Comparison of ENCODE assay signal across 18 cellular contexts in genomic region chr3:126314305-126315082, GRCh38. TPM values are rescaled to one million over a fixed set of nuclear protein-coding genes. Genes with fewer than 3 reads are reported as not detected.
"Had no signal": no experiment of that assay in that cellular context is flagged by ENCODE, and none has a peak within 500 bp of the region (broad histone marks: within the 10 kb centered on the region; RNA-seq: fewer than 3 reads in every experiment).

No MANE protein-coding gene starts in this region.

- H3K27me3 ChIP-seq: gastroesophageal sphincter had no signal

- H3K9me3 Mint-ChIP-seq: activated CD4-positive, alpha-beta memory T cell treated with anti-CD3 and anti-CD28 coated beads, Interleukin-2, amount 10 ng/mL, durations not matched to agents 7 days and 5 days; activated naive CD4-positive, alpha-beta T cell treated with anti-CD3 and anti-CD28 coated beads for 36 hours; activated T-helper 1 cell treated with anti-CD3 and anti-CD28 coated beads, Interleukin-12 subunit alpha, Interleukin-12 subunit beta, Interleukin-2, Interleukin-4 antibody, amounts not matched to agents 30 ng/mL and 10 ng/mL and 1 ng/mL, durations not matched to agents 14 hours and 24 hours and 36 hours; stimulated activated naive CD8-positive, alpha-beta T cell treated with anti-CD3 and anti-CD28 coated beads, Interleukin-15, Interleukin-2, amounts not matched to agents 100 ng/mL and 50 ng/mL, for 24 hours; T-helper 2 cell treated with Interferon-gamma antibody and Interleukin-4, amounts not matched to agents 5 μg/mL and 100 μg/mL, for 36 hours had no signal

- FAIRE-seq: keratinocyte had no signal

- H3K4me1 ChIP-seq: lower lobe of right lung, psoas muscle had no signal

- DNase-seq: activated CD4-positive, alpha-beta memory T cell treated with anti-CD3 and anti-CD28 coated beads, Interleukin-2, amount 10 ng/mL, durations not matched to agents 7 days and 5 days; activated CD4-positive, alpha-beta T cell treated with anti-CD3 and anti-CD28 coated beads for 1 hour; activated naive CD4-positive, alpha-beta T cell treated with anti-CD3 and anti-CD28 coated beads for 36 hours; caudate nucleus; effector CD4-positive, alpha-beta T cell; lower lobe of right lung; midbrain; naive B cell; nucleus accumbens; psoas muscle; stimulated activated CD4-positive, alpha-beta T cell treated with anti-CD3 and anti-CD28 coated beads, Interleukin-4, amount 100 ng/mL, for 24 hours; SW 1271 had no signal

- H3K4me1 Mint-ChIP-seq: activated CD4-positive, alpha-beta memory T cell treated with anti-CD3 and anti-CD28 coated beads, Interleukin-2, amount 10 ng/mL, durations not matched to agents 7 days and 5 days; naive B cell had no signal

- H3K27ac ChIP-seq: coronary artery, gastroesophageal sphincter, lower lobe of right lung, psoas muscle had no signal

- H3K27me3 Mint-ChIP-seq: stimulated activated naive CD8-positive, alpha-beta T cell treated with anti-CD3 and anti-CD28 coated beads, Interleukin-15, Interleukin-2, amounts not matched to agents 100 ng/mL and 50 ng/mL, for 24 hours had no signal

- H3K9me3 ChIP-seq: gastroesophageal sphincter, lower lobe of right lung, psoas muscle had no signal

- H3K4me3 Mint-ChIP-seq: activated CD4-positive, alpha-beta memory T cell treated with anti-CD3 and anti-CD28 coated beads, Interleukin-2, amount 10 ng/mL, durations not matched to agents 7 days and 5 days; activated naive CD4-positive, alpha-beta T cell treated with anti-CD3 and anti-CD28 coated beads for 36 hours; activated T-helper 1 cell treated with anti-CD3 and anti-CD28 coated beads, Interleukin-12 subunit alpha, Interleukin-12 subunit beta, Interleukin-2, Interleukin-4 antibody, amounts not matched to agents 30 ng/mL and 10 ng/mL and 1 ng/mL, durations not matched to agents 14 hours and 24 hours and 36 hours; stimulated activated naive CD8-positive, alpha-beta T cell treated with anti-CD3 and anti-CD28 coated beads, Interleukin-15, Interleukin-2, amounts not matched to agents 100 ng/mL and 50 ng/mL, for 24 hours; T-helper 2 cell treated with Interferon-gamma antibody and Interleukin-4, amounts not matched to agents 5 μg/mL and 100 μg/mL, for 36 hours had no signal

- H3K36me3 Mint-ChIP-seq: naive B cell had no signal

- H3K36me3 ChIP-seq: gastroesophageal sphincter, lower lobe of right lung had no signal

- H3K27ac Mint-ChIP-seq: activated CD4-positive, alpha-beta memory T cell treated with anti-CD3 and anti-CD28 coated beads, Interleukin-2, amount 10 ng/mL, durations not matched to agents 7 days and 5 days; activated naive CD4-positive, alpha-beta T cell treated with anti-CD3 and anti-CD28 coated beads for 36 hours; activated T-helper 1 cell treated with anti-CD3 and anti-CD28 coated beads, Interleukin-12 subunit alpha, Interleukin-12 subunit beta, Interleukin-2, Interleukin-4 antibody, amounts not matched to agents 30 ng/mL and 10 ng/mL and 1 ng/mL, durations not matched to agents 14 hours and 24 hours and 36 hours; stimulated activated naive CD8-positive, alpha-beta T cell treated with anti-CD3 and anti-CD28 coated beads, Interleukin-15, Interleukin-2, amounts not matched to agents 100 ng/mL and 50 ng/mL, for 24 hours; T-helper 2 cell treated with Interferon-gamma antibody and Interleukin-4, amounts not matched to agents 5 μg/mL and 100 μg/mL, for 36 hours had no signal

- ATAC-seq: gastroesophageal sphincter, lower lobe of right lung, psoas muscle had no signal

- H3K4me3 ChIP-seq: coronary artery, gastroesophageal sphincter, lower lobe of right lung, psoas muscle had no signal

RNA-seq across cellular contexts. Expression of gene KLF15, which starts 42.7 kb away (rescaled TPM):
- total RNA-seq: activated CD4-positive, alpha-beta memory T cell treated with anti-CD3 and anti-CD28 coated beads, Interleukin-2, amount 10 ng/mL, durations not matched to agents 7 days and 5 days had no signal
